Comparison of ENCODE assay signal across 17 cellular contexts in the genomic region with DNA sequence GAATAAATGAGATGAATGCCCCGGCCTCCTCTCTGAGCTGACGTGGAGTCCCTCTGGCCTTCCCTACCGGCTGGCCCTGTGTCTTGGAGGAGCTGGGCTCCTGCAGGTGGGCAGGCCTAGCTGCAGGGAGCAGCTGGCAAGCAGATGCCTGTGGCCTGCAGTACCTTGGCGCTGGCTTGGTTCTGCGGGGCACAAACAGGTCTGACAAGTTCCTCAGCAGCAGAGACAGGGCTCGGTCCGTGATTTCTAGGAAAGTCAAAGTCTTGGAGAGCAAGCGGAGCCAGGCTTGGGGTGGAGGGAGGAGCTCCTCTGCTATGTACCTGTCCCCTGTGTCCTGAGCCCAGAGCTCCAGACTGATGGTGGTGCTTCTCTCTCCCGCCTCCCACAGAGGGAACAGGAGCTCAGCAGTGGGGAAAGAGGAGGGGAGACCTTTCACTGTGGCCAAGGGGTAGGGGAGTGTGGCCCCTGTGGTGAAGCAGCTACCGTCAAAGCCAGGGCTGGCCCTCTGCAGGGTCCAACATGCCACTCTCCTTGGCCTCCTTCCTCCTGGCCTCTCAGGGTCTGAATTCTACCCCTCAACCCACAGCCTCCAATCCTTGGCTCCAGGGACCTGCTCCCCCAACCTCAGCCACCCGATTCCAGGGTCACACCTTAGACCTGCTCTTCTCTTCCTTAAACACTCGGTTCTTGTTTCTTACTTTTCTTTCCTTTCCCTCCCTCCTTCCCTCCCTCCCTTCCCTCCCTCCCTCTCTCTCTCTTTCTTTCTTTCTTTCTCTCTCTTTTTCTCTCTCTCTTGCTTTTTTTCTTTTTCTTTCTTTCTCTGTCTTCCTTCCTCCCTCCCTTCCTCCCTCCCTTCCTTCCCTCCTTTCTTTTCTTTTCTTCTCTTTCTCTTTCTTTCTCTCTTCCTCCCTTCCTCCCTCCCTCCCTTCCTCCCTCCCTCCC. TPM values are rescaled to one million over a fixed set of nuclear protein-coding genes. Genes with fewer than 3 reads are reported as not detected.
A peak's percentile ranks its signal among the peaks of the same experiment; 100 is the strongest.
DNase-seq lines count a peak whose midpoint lies in the region; ATAC-seq and TF ChIP-seq lines count a peak whose summit lies in the region.
"Had no signal": no experiment of that assay in that cellular context is flagged by ENCODE, and none has a peak within 500 bp of the region (broad histone marks: within the 10 kb centered on the region; RNA-seq: fewer than 3 reads in every experiment).

No MANE protein-coding gene starts in this region.

- H3K4me3 ChIP-seq in colonic mucosa (no peak overlapping the region), adrenal gland (no peak overlapping the region)
- H3K4me3 ChIP-seq: MG63 had no signal

- H3K9ac ChIP-seq in colonic mucosa (ENCODE audit: low read depth in 2 of 2, low read length in 2 of 2), result peak overlapping the region in 1 of 2 donors; percentile 40

- ATAC-seq in GM21576 (IDR thresholded peaks at IDR 0.05; ENCODE audit: unreplicated experiment), result no peak
- ATAC-seq: stimulated activated naive CD8-positive, alpha-beta T cell treated with anti-CD3 and anti-CD28 coated beads, Interleukin-15, Interleukin-2, amounts not matched to agents 100 U/mL and 50 U/mL, for 24 hours had no signal

- H3K27me3 ChIP-seq in colonic mucosa, result no peaks in the 10 kb centered on the region
- no peaks in the 10 kb centered on the region for H3K27me3 ChIP-seq in adrenal gland
- H3K27me3 ChIP-seq: MG63 had no signal

- no peaks in the 10 kb centered on the region for H3K36me3 ChIP-seq in colonic mucosa
- no peaks in the 10 kb centered on the region for H3K36me3 ChIP-seq in adrenal gland (replicated peaks in 1 of 2)
- H3K36me3 ChIP-seq: MG63 had no signal

- TF ChIP-seq CTCF in colonic mucosa (IDR thresholded peaks at IDR 0.05) (no peak), adrenal gland (IDR thresholded peaks at IDR 0.05) (no peak)

- intact Hi-C loops in colonic mucosa (cut with DNase I) (loop anchor here (10.0 kb wide), 2 partner anchors 206 to 626 kb away; partner anchors contain the start of gene CUX1), adrenal gland (cut with DNase I) (loop anchor here (10.0 kb wide), 2 partner anchors 76 to 196 kb away; no protein-coding TSS in a partner anchor)

- TF ChIP-seq EP300 in Ishikawa (IDR thresholded peaks at IDR 0.05; ENCODE audit: borderline replicate concordance), result peak; percentile 69

- no peaks in the 10 kb centered on the region for H3K9me3 ChIP-seq in colonic mucosa
- no peaks in the 10 kb centered on the region for H3K9me3 ChIP-seq in adrenal gland (replicated peaks in 1 of 3)
- H3K9me3 ChIP-seq: MG63 had no signal

- no peak for TF ChIP-seq POLR2A in adrenal gland (IDR thresholded peaks at IDR 0.05)

- H3K4me1 ChIP-seq in colonic mucosa, result no peaks in the 10 kb centered on the region
- H3K4me1 ChIP-seq in adrenal gland (replicated peaks in 1 of 2), result no peaks in the 10 kb centered on the region

- 85 to 87% (median 86%) methylated on average over 7 to 12 of the region's 12 CpGs for WGBS in adrenal gland, 4 donors

- peak; percentile 83 for DNase-seq in DMS53 (lab: John Stamatoyannopoulos, UW)
- DNase-seq in colonic mucosa, result peak; percentile 78
- DNase-seq in mucosa of gallbladder (ENCODE audit: low spot score), result peak; percentile 85
- DNase-seq in activated naive CD4-positive, alpha-beta T cell treated with Interleukin-2 at 50 U/mL for 16 hours, result no peak
- no peak for DNase-seq in adrenal gland
- no peak for DNase-seq in NCI-H1048 (lab: John Stamatoyannopoulos, UW)
- DNase-seq: activated CD8-positive, alpha-beta memory T cell treated with anti-CD3 and anti-CD28 coated beads, Interleukin-2, amount 50 U/mL, for 4 hours; erythroblast; hippocampal formation; MG63; NCI-H82; retina; stimulated activated CD4-positive, alpha-beta T cell treated with anti-CD3 and anti-CD28 coated beads, Interleukin-4, amount 100 ng/mL, for 4 hours; stimulated activated naive CD8-positive, alpha-beta T cell treated with anti-CD3 and anti-CD28 coated beads, Interleukin-15, Interleukin-2, amounts not matched to agents 100 U/mL and 50 U/mL, for 24 hours had no signal

- TF ChIP-seq RAD21 in Ishikawa (IDR thresholded peaks at IDR 0.05; ENCODE audit: low read depth), result no peak; the same call in 1 of the 2 replicates

- H3K27ac ChIP-seq in colonic mucosa, result no peak overlapping the region
- H3K27ac ChIP-seq in adrenal gland, result no peak overlapping the region

TF ChIP-seq in Ishikawa, 13 proteins besides CTCF, POLR2A, EP300 and RAD21:
- no peak for TF ChIP-seq CREB1 (IDR thresholded peaks at IDR 0.05; ENCODE audit: low read depth)
- peak; percentile 71 for TF ChIP-seq TEAD4 (IDR thresholded peaks at IDR 0.05)
- TF ChIP-seq MAX (IDR thresholded peaks at IDR 0.05), result peak; percentile 83
- TF ChIP-seq NFIC (IDR thresholded peaks at IDR 0.05), result peak; percentile 92
- 0 out of 2 replicates have a peak, but pooled peaks have one; percentile 18 for TF ChIP-seq TAF1 (IDR thresholded peaks at IDR 0.05; ENCODE audit: low read depth)
- TF ChIP-seq FOXM1 (IDR thresholded peaks at IDR 0.05; ENCODE audit: borderline replicate concordance, low read depth), result 0 out of 2 replicates have a peak, but pooled peaks have one; percentile 26
- TF ChIP-seq EGR1 (IDR thresholded peaks at IDR 0.05), result no peak
- TF ChIP-seq CEBPB (IDR thresholded peaks at IDR 0.05), result peak; percentile 32; the same call in 1 of the 2 replicates
- TF ChIP-seq TCF12 (IDR thresholded peaks at IDR 0.05; ENCODE audit: low read depth), result peak; percentile 89
- TF ChIP-seq YY1 (IDR thresholded peaks at IDR 0.05; ENCODE audit: low read depth), result peak; percentile 52; the same call in 1 of the 2 replicates
- TF ChIP-seq ZBTB7A (IDR thresholded peaks at IDR 0.05; ENCODE audit: low read depth), result peak; percentile 52; the same call in 1 of the 2 replicates
- TF ChIP-seq, protein P1, sequence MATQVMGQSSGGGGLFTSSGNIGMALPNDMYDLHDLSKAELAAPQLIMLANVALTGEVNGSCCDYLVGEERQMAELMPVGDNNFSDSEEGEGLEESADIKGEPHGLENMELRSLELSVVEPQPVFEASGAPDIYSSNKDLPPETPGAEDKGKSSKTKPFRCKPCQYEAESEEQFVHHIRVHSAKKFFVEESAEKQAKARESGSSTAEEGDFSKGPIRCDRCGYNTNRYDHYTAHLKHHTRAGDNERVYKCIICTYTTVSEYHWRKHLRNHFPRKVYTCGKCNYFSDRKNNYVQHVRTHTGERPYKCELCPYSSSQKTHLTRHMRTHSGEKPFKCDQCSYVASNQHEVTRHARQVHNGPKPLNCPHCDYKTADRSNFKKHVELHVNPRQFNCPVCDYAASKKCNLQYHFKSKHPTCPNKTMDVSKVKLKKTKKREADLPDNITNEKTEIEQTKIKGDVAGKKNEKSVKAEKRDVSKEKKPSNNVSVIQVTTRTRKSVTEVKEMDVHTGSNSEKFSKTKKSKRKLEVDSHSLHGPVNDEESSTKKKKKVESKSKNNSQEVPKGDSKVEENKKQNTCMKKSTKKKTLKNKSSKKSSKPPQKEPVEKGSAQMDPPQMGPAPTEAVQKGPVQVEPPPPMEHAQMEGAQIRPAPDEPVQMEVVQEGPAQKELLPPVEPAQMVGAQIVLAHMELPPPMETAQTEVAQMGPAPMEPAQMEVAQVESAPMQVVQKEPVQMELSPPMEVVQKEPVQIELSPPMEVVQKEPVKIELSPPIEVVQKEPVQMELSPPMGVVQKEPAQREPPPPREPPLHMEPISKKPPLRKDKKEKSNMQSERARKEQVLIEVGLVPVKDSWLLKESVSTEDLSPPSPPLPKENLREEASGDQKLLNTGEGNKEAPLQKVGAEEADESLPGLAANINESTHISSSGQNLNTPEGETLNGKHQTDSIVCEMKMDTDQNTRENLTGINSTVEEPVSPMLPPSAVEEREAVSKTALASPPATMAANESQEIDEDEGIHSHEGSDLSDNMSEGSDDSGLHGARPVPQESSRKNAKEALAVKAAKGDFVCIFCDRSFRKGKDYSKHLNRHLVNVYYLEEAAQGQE (IDR thresholded peaks at IDR 0.05; ENCODE audit: low read depth), result no peak
- TF ChIP-seq, protein P2, sequence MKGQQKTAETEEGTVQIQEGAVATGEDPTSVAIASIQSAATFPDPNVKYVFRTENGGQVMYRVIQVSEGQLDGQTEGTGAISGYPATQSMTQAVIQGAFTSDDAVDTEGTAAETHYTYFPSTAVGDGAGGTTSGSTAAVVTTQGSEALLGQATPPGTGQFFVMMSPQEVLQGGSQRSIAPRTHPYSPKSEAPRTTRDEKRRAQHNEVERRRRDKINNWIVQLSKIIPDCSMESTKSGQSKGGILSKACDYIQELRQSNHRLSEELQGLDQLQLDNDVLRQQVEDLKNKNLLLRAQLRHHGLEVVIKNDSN (IDR thresholded peaks at IDR 0.05), result peak; percentile 51; the same call in 1 of the 2 replicates

RNA-seq across cellular contexts. Expression of gene MYL10, which starts 20.1 kb away (rescaled TPM):
- not detected for total RNA-seq in colonic mucosa
- not detected for total RNA-seq in mucosa of gallbladder
- total RNA-seq in adrenal gland, result not detected
- polyA plus RNA-seq in adrenal gland, result not detected
- total RNA-seq: SK-MEL-5 had no signal

Comparison
In these comparisons a context has a peak if more than half of its experiments do, and no peak if none do; other contexts are left out.
1. DNase-seq: peak in DMS53 (single experiment), colonic mucosa (single experiment) and mucosa of gallbladder (single experiment); none in activated naive CD4-positive, alpha-beta T cell treated with Interleukin-2 at 50 U/mL for 16 hours (single experiment), adrenal gland (0 of 7) and NCI-H1048 (single experiment).